Comparison of ENCODE assay signal across 8 cellular contexts in the genomic region with DNA sequence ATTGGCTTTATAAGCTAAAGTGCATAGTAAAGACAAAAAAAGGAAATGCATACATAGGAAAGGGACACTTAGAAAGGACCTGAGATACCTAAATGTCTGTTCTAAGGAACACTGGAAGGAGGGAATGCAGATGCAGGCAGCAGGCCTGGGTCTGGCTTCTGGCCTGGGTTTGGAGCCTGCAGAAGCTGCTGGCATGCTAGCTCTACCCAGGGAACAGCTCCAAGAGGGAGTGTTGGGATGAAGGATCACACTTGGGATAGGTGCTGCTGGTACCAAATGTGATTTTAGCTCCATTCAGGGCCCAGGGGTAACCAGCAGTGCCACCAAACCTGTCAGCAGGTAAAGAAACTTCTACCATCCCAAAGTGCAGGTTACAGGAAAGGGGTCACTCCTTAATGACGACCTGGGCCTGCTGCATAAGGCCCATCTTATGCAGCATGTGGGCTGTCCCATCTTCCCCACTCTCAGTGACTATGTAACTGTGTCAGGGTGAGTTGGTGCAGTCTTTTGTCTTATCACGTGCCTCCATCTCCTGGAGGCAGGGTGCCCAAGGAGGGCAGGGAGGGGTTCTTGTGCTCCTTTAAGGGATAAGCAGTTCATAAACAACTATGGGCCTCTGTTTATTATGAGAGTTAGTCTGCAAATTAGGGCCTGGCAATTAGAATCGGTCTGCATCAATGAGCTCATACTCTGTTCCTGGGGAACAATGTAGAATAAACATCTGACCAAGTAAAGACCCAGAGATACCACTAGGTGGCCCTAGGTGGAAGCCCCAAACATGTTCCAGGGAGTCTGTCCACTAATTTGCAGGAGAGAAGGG. TPM values are rescaled to one million over a fixed set of nuclear protein-coding genes. Genes with fewer than 3 reads are reported as not detected.
DNase-seq lines count a peak whose midpoint lies in the region; ATAC-seq, FAIRE-seq and TF ChIP-seq lines count a peak whose summit lies in the region.

No MANE protein-coding gene starts in this region.

- ATAC-seq in A549 (peak; percentile 80 to 88), omental fat pad (ENCODE audit: low FRiP score) (peak; percentile 62), GM19035 (IDR thresholded peaks at IDR 0.05; ENCODE audit: unreplicated experiment) (no peak)

- no peak overlapping the region for H3K27ac ChIP-seq in A549
- H3K27ac ChIP-seq in VCaP: no peak overlapping the region

- TF ChIP-seq EP300 in A549 (IDR thresholded peaks at IDR 0.05): no peak

- CTCF ChIA-PET in A549 (lab: Yijun Ruan, JAX): interaction anchor here (0.9 to 5.4 kb wide), 23 partner anchors 8 to 364 kb away, joined by 3 to 30 read pairs (median 6); no protein-coding TSS in a partner anchor

- no peaks in the 10 kb centered on the region for H3K4me1 ChIP-seq in A549

- peak; percentile 27 to 47; a peak in 3 of 5 replicates for TF ChIP-seq RAD21 in A549 (conservative IDR thresholded peaks at IDR 0.05 in 1 of 2, IDR thresholded peaks at IDR 0.05 in 1 of 2)

- POLR2A ChIA-PET in A549 (lab: Yijun Ruan, JAX): interaction anchor here (1.0 to 2.3 kb wide), 3 partner anchors 9 to 57 kb away, joined by 3 to 6 read pairs (median 3); no protein-coding TSS in a partner anchor

- 41% methylated on average over 3 of the region's 3 CpGs for WGBS in A549 (ENCODE audit: missing lambda C conversion rate)

- no peak for TF ChIP-seq POLR2A in A549 (IDR thresholded peaks at IDR 0.05; ENCODE audit: low read length)

- H3K4me3 ChIP-seq in A549 (no peak overlapping the region), fibroblast of the aortic adventitia (ENCODE audit: low read depth, low read length) (no peak overlapping the region)

- DNase-seq in A549 (ENCODE audit: low read depth in 1 of 2, low spot score in 1 of 2) (peak; percentile 53 to 73), ELR (ENCODE audit: low read depth) (peak; percentile 72), NAMALWA (ENCODE audit: low spot score) (peak; percentile 69), fibroblast of the aortic adventitia (ENCODE audit: low read depth) (peak; percentile 69), omental fat pad (ENCODE audit: low spot score) (no peak), activated gamma-delta T cell (lab: John Stamatoyannopoulos, UW) (no peak)

- no peak overlapping the region for H3K4me2 ChIP-seq in A549

- TF ChIP-seq CTCF in A549 (IDR thresholded peaks at IDR 0.05): peak; percentile 59
- peak; percentile 86 for TF ChIP-seq CTCF in VCaP (conservative IDR thresholded peaks at IDR 0.05)
- TF ChIP-seq CTCF in fibroblast of the aortic adventitia (IDR thresholded peaks at IDR 0.05; ENCODE audit: insufficient read depth, low read length): peak; percentile 84
- TF ChIP-seq CTCF in omental fat pad (IDR thresholded peaks at IDR 0.05): peak in 1 of 3 donors; percentile 12

- no peaks in the 10 kb centered on the region for H3K9me3 ChIP-seq in A549

- FAIRE-seq in A549 (lab: Jason Lieb, UNC): no peak

TF ChIP-seq in A549, 52 proteins besides CTCF, POLR2A, EP300 and RAD21:
- TF ChIP-seq ZC3H11A (IDR thresholded peaks at IDR 0.05) (no peak), POLR2AphosphoS2 (conservative IDR thresholded peaks at IDR 0.05; ENCODE audit: low read length) (peak; percentile 71; the same call in 1 of the 2 replicates), CEBPB (IDR thresholded peaks at IDR 0.05) (no peak), MAFK (IDR thresholded peaks at IDR 0.05; ENCODE audit: partially characterized antibody) (no peak), RARB (CRISPR knock-in tag; IDR thresholded peaks at IDR 0.05) (no peak), JUN (IDR thresholded peaks at IDR 0.05) (0 out of 5 replicates have a peak, but pooled peaks of 1 of the 2 experiments have one; percentile 33), KDM5A (IDR thresholded peaks at IDR 0.05) (no peak)

RNA-seq across cellular contexts. Expression of gene DDX27, which starts 26.9 kb away (rescaled TPM):
- polyA plus RNA-seq in A549 (2011; rRNA removed): 60.2 and 69.3 TPM in 2 replicates
- 77.8 and 85.9 TPM in 2 replicates for polyA plus RNA-seq in A549 (2012; cell fraction: cytosol; rRNA removed)
- polyA plus RNA-seq in A549 (2012; cell fraction: nucleus; rRNA removed): 118 and 136 TPM in 2 replicates
- polyA plus RNA-seq in A549 (2017; fragmentation: RNase III; extraction: RNeasy Plus Mini Kit Qiagen cat#74134 plus additional on column Dnase treatment): 69.3 to 74.2 TPM (median 71.0 TPM) in 3 replicates
- polyA minus RNA-seq in A549 (2011; rRNA and poly(A)+ RNA removed): 53.4 and 64.8 TPM in 2 replicates
- 29.3 and 42.8 TPM in 2 replicates for total RNA-seq in fibroblast of the aortic adventitia (ENCODE audit: low replicate concordance)
- 10 to 100 TPM; 23.6 to 36.3 (median 29.4) TPM for total RNA-seq in omental fat pad

RNA-seq across cellular contexts. Expression of gene ZNFX1, which starts 31.7 kb away (rescaled TPM):
- polyA plus RNA-seq in A549 (2011; rRNA removed) (6.0 and 14.2 TPM in 2 replicates), A549 (2017; fragmentation: RNase III; extraction: RNeasy Plus Mini Kit Qiagen cat#74134 plus additional on column Dnase treatment) (11.5 to 13.7 TPM (median 11.9 TPM) in 3 replicates)
- 3.0 and 3.9 TPM in 2 replicates for polyA plus RNA-seq in A549 (2012; cell fraction: cytosol; rRNA removed)
- 4.9 and 8.0 TPM in 2 replicates for polyA plus RNA-seq in A549 (2012; cell fraction: nucleus; rRNA removed)
- polyA minus RNA-seq in A549 (2011; rRNA and poly(A)+ RNA removed): 26.9 and 27.7 TPM in 2 replicates
- total RNA-seq in fibroblast of the aortic adventitia (ENCODE audit: low replicate concordance) (41.5 and 54.5 TPM in 2 replicates), omental fat pad (100 to 1,000 TPM in 1 of 4 donors, 10 to 100 TPM in 3; 40.5 to 106 (median 54.8) TPM)

RNA-seq across cellular contexts. Expression of gene STAU1, which starts 58.0 kb away (rescaled TPM):
- polyA plus RNA-seq in A549 (2011; rRNA removed) (74.7 and 76.4 TPM in 2 replicates), A549 (2017; fragmentation: RNase III; extraction: RNeasy Plus Mini Kit Qiagen cat#74134 plus additional on column Dnase treatment) (59.6 to 64.0 TPM (median 60.8 TPM) in 3 replicates)
- 30.7 and 32.5 TPM in 2 replicates for polyA plus RNA-seq in A549 (2012; cell fraction: cytosol; rRNA removed)
- polyA plus RNA-seq in A549 (2012; cell fraction: nucleus; rRNA removed): 18.4 and 27.6 TPM in 2 replicates
- polyA minus RNA-seq in A549 (2011; rRNA and poly(A)+ RNA removed): 46.8 and 50.9 TPM in 2 replicates
- total RNA-seq in fibroblast of the aortic adventitia (ENCODE audit: low replicate concordance) (60.0 and 63.8 TPM in 2 replicates), omental fat pad (10 to 100 TPM; 67.1 to 99.8 (median 75.0) TPM)

Comparison
In these comparisons a context has a peak if more than half of its experiments do, and no peak if none do; other contexts are left out.
1. DNase-seq: peak in A549 (2 of 2), ELR (single experiment), NAMALWA (single experiment) and fibroblast of the aortic adventitia (single experiment); none in omental fat pad (single experiment) and activated gamma-delta T cell (single experiment).